ENCODE assay signal across 8 cellular contexts in genomic region chr1:182588460-182589396, GRCh38. TPM values are rescaled to one million over a fixed set of nuclear protein-coding genes. Genes with fewer than 3 reads are reported as not detected.
DNase-seq lines count a peak whose midpoint lies in the region; ATAC-seq and TF ChIP-seq lines count a peak whose summit lies in the region.

Gene RNASEL (minus strand): TSS chr1:182589256. CDS start chr1:182586806, 2,450 bp downstream.

- peak; percentile 50 for DNase-seq in GM06990 (ENCODE audit: extremely low read depth, insufficient read length)
- no peak for DNase-seq in LNCaP clone FGC (ENCODE audit: low read depth)
- DNase-seq in central memory CD8-positive, alpha-beta T cell (ENCODE audit: low spot score in 2 of 2), result peak in 1 of 2 donors; percentile 36
- peak; percentile 90 for DNase-seq in islet precursor cell
- peak; percentile 93 for DNase-seq in spleen
- DNase-seq in NCI-H345 (lab: John Stamatoyannopoulos, UW), result no peak

- no peaks in the 10 kb centered on the region for H3K27me3 Mint-ChIP-seq in central memory CD8-positive, alpha-beta T cell

- ATAC-seq in GM21825 (IDR thresholded peaks at IDR 0.05; ENCODE audit: unreplicated experiment), result peak; percentile 83
- ATAC-seq in central memory CD8-positive, alpha-beta T cell (replicated peaks; ENCODE audit: extremely low read depth, poor library complexity, severe bottlenecking), result peak; percentile 87

- H3K27me3 ChIP-seq in GM06990 (replicated peaks; ENCODE audit: control insufficient read depth, insufficient read depth, low read length) (no peaks in the 10 kb centered on the region), spleen (replicated peaks in 1 of 7) (no peaks in the 10 kb centered on the region)

- H3K27ac ChIP-seq in VCaP (peak within 1 kb of the TSS; percentile 87), spleen (peak within 1 kb of the TSS; percentile 92 to 99 (median 96))

- H3K9me3 Mint-ChIP-seq in central memory CD8-positive, alpha-beta T cell, result no peaks in the 10 kb centered on the region

- H3K36me3 ChIP-seq in GM06990 (ENCODE audit: control insufficient read depth, insufficient read depth, low read length) (no peaks in the 10 kb centered on the region; the same call in 1 of the 2 replicates), spleen (peaks cover 0 to 22% (median 0%) of the 10 kb centered on the region in 6 donors)

- peak in 2 of 3 donors; percentile 9 to 13 for TF ChIP-seq POLR2A in spleen (IDR thresholded peaks at IDR 0.05)

- peak within 1 kb of the TSS; percentile 100 for H3K27ac Mint-ChIP-seq in central memory CD8-positive, alpha-beta T cell (ENCODE audit: low read depth)

- no peaks in the 10 kb centered on the region for H3K9me3 ChIP-seq in spleen

- H3K4me3 ChIP-seq in GM06990 (replicated peaks; ENCODE audit: low read depth, low read length) (peak within 1 kb of the TSS; percentile 89), LNCaP clone FGC (ENCODE audit: low read depth, low read length) (peak within 1 kb of the TSS; percentile 62), spleen (peak within 1 kb of the TSS; percentile 55 to 87 (median 61))

- peaks cover 50% of the 10 kb centered on the region for H3K4me1 Mint-ChIP-seq in central memory CD8-positive, alpha-beta T cell

- TF ChIP-seq CTCF in GM06990 (IDR thresholded peaks at IDR 0.05; ENCODE audit: insufficient read depth, low read length, poor library complexity, severe bottlenecking) (no peak), LNCaP clone FGC (IDR thresholded peaks at IDR 0.05; ENCODE audit: control insufficient read depth, extremely low read depth, insufficient read depth) (no peak), VCaP (conservative IDR thresholded peaks at IDR 0.05) (no peak), spleen (IDR thresholded peaks at IDR 0.05 in 8 of 11, conservative IDR thresholded peaks at IDR 0.05 in 3 of 11) (no peak)

- WGBS in spleen, 5 donors, result 3 to 7% (median 4%) methylated on average over 21 of the region's 21 CpGs

- H3K4me1 ChIP-seq in spleen, result peaks cover 16 to 56% (median 46%) of the 10 kb centered on the region in 6 donors

- peaks cover 19% of the 10 kb centered on the region for H3K36me3 Mint-ChIP-seq in central memory CD8-positive, alpha-beta T cell (ENCODE audit: insufficient read depth)

- peak within 1 kb of the TSS; percentile 100 for H3K4me3 Mint-ChIP-seq in central memory CD8-positive, alpha-beta T cell

- intact Hi-C loops in spleen (cut with DNase I; ENCODE audit: low total_unique reads), result no loop called here

RNA-seq across cellular contexts. Expression of gene RNASEL, which starts in this region (rescaled TPM):
- total RNA-seq in spleen, result 10 to 100 TPM; 12.7 to 18.1 (median 16.4) TPM
- polyA plus RNA-seq in spleen, result 1 to 10 TPM; 5.0 to 7.1 (median 5.5) TPM

Comparison
In these comparisons a context has a peak if more than half of its experiments do, and no peak if none do; other contexts are left out.
1. DNase-seq: peak in GM06990 (single experiment), islet precursor cell (single experiment) and spleen (single experiment); none in LNCaP clone FGC (single experiment) and NCI-H345 (single experiment).
2. Peak in every context shown above with its lines, with median percentiles within 50 percentile points of each other: H3K4me3 ChIP-seq.